23 cellular contexts compared by ENCODE assay signal in genomic region chr20:1494436-1494835, GRCh38. TPM values are rescaled to one million over a fixed set of nuclear protein-coding genes. Genes with fewer than 3 reads are reported as not detected.
"Had no signal": no experiment of that assay in that cellular context is flagged by ENCODE, and none has a peak within 500 bp of the region (broad histone marks: within the 10 kb centered on the region; RNA-seq: fewer than 3 reads in every experiment).

No MANE protein-coding gene starts in this region.

- ATAC-seq: activated CD4-positive, alpha-beta T cell treated with anti-CD3 and anti-CD28 coated beads for 36 hours; activated T-cell treated with anti-CD3 and anti-CD28 coated beads, Interleukin-2, amount 50 U/mL, for 72 hours; natural killer cell treated with Interleukin-12 subunit alpha and Interleukin-12 subunit beta and Interleukin-15 and Interleukin-18, amount 100 ng/mL, for 72 hours; WTC11 had no signal

- H3K4me3 Mint-ChIP-seq: activated CD4-positive, alpha-beta memory T cell treated with anti-CD3 and anti-CD28 coated beads for 36 hours; activated CD4-positive, alpha-beta T cell treated with anti-CD3 and anti-CD28 coated beads for 36 hours; activated naive CD4-positive, alpha-beta T cell treated with anti-CD3 and anti-CD28 coated beads, Interleukin-2, amount 10 ng/mL, durations not matched to agents 7 days and 5 days; activated T-cell treated with anti-CD3 and anti-CD28 coated beads, Interleukin-2, amount 50 U/mL, for 72 hours; natural killer cell treated with Interleukin-12 subunit alpha and Interleukin-12 subunit beta and Interleukin-15 and Interleukin-18, amount 100 ng/mL, for 72 hours; T-helper 1 cell treated with Interleukin-12 subunit alpha and Interleukin-12 subunit beta and Interleukin-4 antibody, amounts not matched to agents 30 μg/mL and 1 μg/mL, for 36 hours; type B pancreatic cell; WTC11 had no signal

- H3K36me3 ChIP-seq: colonic mucosa, left ventricle myocardium inferior, ovary, prostate gland, spleen, thoracic aorta had no signal

- H3K9me3 ChIP-seq: colonic mucosa, ovary, prostate gland, spleen, thoracic aorta had no signal

- H3K27me3 ChIP-seq: colonic mucosa, ovary had no signal

- FAIRE-seq: bronchial epithelial cell, frontal cortex had no signal

- H3K36me3 Mint-ChIP-seq: activated CD4-positive, alpha-beta memory T cell treated with anti-CD3 and anti-CD28 coated beads for 36 hours; activated naive CD4-positive, alpha-beta T cell treated with anti-CD3 and anti-CD28 coated beads, Interleukin-2, amount 10 ng/mL, durations not matched to agents 7 days and 5 days; type B pancreatic cell; WTC11 had no signal

- H3K4me3 ChIP-seq: colonic mucosa, left ventricle myocardium inferior, ovary, prostate gland, spleen, thoracic aorta had no signal

- DNase-seq: activated CD4-positive, alpha-beta memory T cell treated with anti-CD3 and anti-CD28 coated beads for 36 hours; activated CD4-positive, alpha-beta T cell treated with anti-CD3 and anti-CD28 coated beads for 36 hours; activated effector memory CD4-positive, alpha-beta T cell treated with Interleukin-2 at 50 U/mL for 16 hours; activated naive CD4-positive, alpha-beta T cell treated with anti-CD3 and anti-CD28 coated beads, Interleukin-2, amount 10 ng/mL, durations not matched to agents 7 days and 5 days; activated T-cell treated with anti-CD3 and anti-CD28 coated beads, Interleukin-2, amount 50 U/mL, for 72 hours; amygdala; colonic mucosa; glutamatergic neuron; hippocampal formation; left ventricle myocardium inferior; ovary; spleen; stimulated activated CD4-positive, alpha-beta T cell treated with anti-CD3 and anti-CD28 coated beads, Interleukin-4, amount 100 ng/mL, for 1 hour; stimulated activated naive CD4-positive, alpha-beta T cell treated with Interleukin-2 at 50 U/mL for 16 hours; T1000 had no signal

- H3K27ac ChIP-seq: colonic mucosa, left ventricle myocardium inferior, ovary, prostate gland, thoracic aorta had no signal

- H3K4me1 Mint-ChIP-seq: WTC11 had no signal

- H3K4me1 ChIP-seq: colonic mucosa, prostate gland had no signal

- H3K9me3 Mint-ChIP-seq: activated CD4-positive, alpha-beta memory T cell treated with anti-CD3 and anti-CD28 coated beads for 36 hours; activated naive CD4-positive, alpha-beta T cell treated with anti-CD3 and anti-CD28 coated beads, Interleukin-2, amount 10 ng/mL, durations not matched to agents 7 days and 5 days; activated T-cell treated with anti-CD3 and anti-CD28 coated beads, Interleukin-2, amount 50 U/mL, for 72 hours; natural killer cell treated with Interleukin-12 subunit alpha and Interleukin-12 subunit beta and Interleukin-15 and Interleukin-18, amount 100 ng/mL, for 72 hours; type B pancreatic cell had no signal

- H3K27ac Mint-ChIP-seq: activated CD4-positive, alpha-beta memory T cell treated with anti-CD3 and anti-CD28 coated beads for 36 hours; activated CD4-positive, alpha-beta T cell treated with anti-CD3 and anti-CD28 coated beads for 36 hours; activated naive CD4-positive, alpha-beta T cell treated with anti-CD3 and anti-CD28 coated beads, Interleukin-2, amount 10 ng/mL, durations not matched to agents 7 days and 5 days; activated T-cell treated with anti-CD3 and anti-CD28 coated beads, Interleukin-2, amount 50 U/mL, for 72 hours; natural killer cell treated with Interleukin-12 subunit alpha and Interleukin-12 subunit beta and Interleukin-15 and Interleukin-18, amount 100 ng/mL, for 72 hours; T-helper 1 cell treated with Interleukin-12 subunit alpha and Interleukin-12 subunit beta and Interleukin-4 antibody, amounts not matched to agents 30 μg/mL and 1 μg/mL, for 36 hours; type B pancreatic cell; WTC11 had no signal

RNA-seq across cellular contexts. Expression of gene SIRPB2, which starts 3.2 kb away (rescaled TPM):
- total RNA-seq: activated CD4-positive, alpha-beta memory T cell treated with anti-CD3 and anti-CD28 coated beads for 36 hours; activated CD4-positive, alpha-beta T cell treated with anti-CD3 and anti-CD28 coated beads for 36 hours; activated T-cell treated with anti-CD3 and anti-CD28 coated beads, Interleukin-2, amount 50 U/mL, for 72 hours; natural killer cell treated with Interleukin-12 subunit alpha and Interleukin-12 subunit beta and Interleukin-15 and Interleukin-18, amount 100 ng/mL, for 72 hours; WTC11 had no signal
